ENCODE assay signal across 14 cellular contexts in genomic region chr17:57517519-57518342, GRCh38.
A peak's percentile ranks its signal among the peaks of the same experiment; 100 is the strongest.
DNase-seq lines count a peak whose midpoint lies in the region; ATAC-seq, FAIRE-seq and TF ChIP-seq lines count a peak whose summit lies in the region.
"Had no signal": no experiment of that assay in that cellular context is flagged by ENCODE, and none has a peak within 500 bp of the region (broad histone marks: within the 10 kb centered on the region; RNA-seq: fewer than 3 reads in every experiment).

No MANE protein-coding gene starts in this region.

- DNase-seq in HTR-8/SVneo (ENCODE audit: insufficient read length, low spot score) (no peak), NCI-H69 (lab: John Stamatoyannopoulos, UW) (peak; percentile 45), psoas muscle (no peak), H4 (ENCODE audit: low spot score) (no peak), head of caudate nucleus (no peak)
- DNase-seq: activated naive CD4-positive, alpha-beta T cell treated with anti-CD3 and anti-CD28 coated beads, Interleukin-2, amount 50 U/mL, for 16 hours; brain microvascular endothelial cell; effector CD4-positive, alpha-beta T cell; naive B cell; NCI-H1048; stimulated activated CD4-positive, alpha-beta T cell treated with anti-CD3 and anti-CD28 coated beads, Interleukin-2, amount 100 ng/mL, for 24 hours had no signal

- WGBS in psoas muscle, 3 donors = 78 to 84% (median 81%) methylated on average over 7 of the region's 7 CpGs

- no peak for ATAC-seq in psoas muscle
- no peak for ATAC-seq in GM18870 (IDR thresholded peaks at IDR 0.05; ENCODE audit: unreplicated experiment)

- intact Hi-C loops in psoas muscle (cut with DNase I) = no loop called here
- intact Hi-C loops in head of caudate nucleus (cut with DNase I) = no loop called here

- peak; percentile 26 for FAIRE-seq in HTR-8/SVneo (lab: Jason Lieb, UNC)

- no peaks in the 10 kb centered on the region for H3K9me3 ChIP-seq in psoas muscle
- H3K9me3 ChIP-seq: HAP-1 had no signal

- TF ChIP-seq CTCF in psoas muscle (IDR thresholded peaks at IDR 0.05) = no peak

- H3K27ac ChIP-seq in layer of hippocampus (ENCODE audit: low read depth, low read length) (peak overlapping the region; percentile 42), psoas muscle (peak overlapping the region; percentile 47)
- H3K27ac ChIP-seq: brain microvascular endothelial cell had no signal

- H3K4me1 ChIP-seq in psoas muscle = peaks cover 30% of the 10 kb centered on the region

- no peak overlapping the region for H3K4me3 ChIP-seq in psoas muscle
- H3K4me3 ChIP-seq: HAP-1 had no signal

- H3K27me3 ChIP-seq in layer of hippocampus (ENCODE audit: control insufficient read depth, insufficient read depth, low read length) = no peaks in the 10 kb centered on the region
- no peaks in the 10 kb centered on the region for H3K27me3 ChIP-seq in psoas muscle (ENCODE audit: insufficient read depth in 3 of 3, low read length in 2 of 3)
- H3K27me3 ChIP-seq: brain microvascular endothelial cell had no signal

- no peaks in the 10 kb centered on the region for H3K36me3 ChIP-seq in psoas muscle (ENCODE audit: insufficient read depth in 1 of 2, low read depth in 1 of 2)
- H3K36me3 ChIP-seq: brain microvascular endothelial cell, HAP-1 had no signal
